8 cellular contexts compared by ENCODE assay signal in the genomic region with DNA sequence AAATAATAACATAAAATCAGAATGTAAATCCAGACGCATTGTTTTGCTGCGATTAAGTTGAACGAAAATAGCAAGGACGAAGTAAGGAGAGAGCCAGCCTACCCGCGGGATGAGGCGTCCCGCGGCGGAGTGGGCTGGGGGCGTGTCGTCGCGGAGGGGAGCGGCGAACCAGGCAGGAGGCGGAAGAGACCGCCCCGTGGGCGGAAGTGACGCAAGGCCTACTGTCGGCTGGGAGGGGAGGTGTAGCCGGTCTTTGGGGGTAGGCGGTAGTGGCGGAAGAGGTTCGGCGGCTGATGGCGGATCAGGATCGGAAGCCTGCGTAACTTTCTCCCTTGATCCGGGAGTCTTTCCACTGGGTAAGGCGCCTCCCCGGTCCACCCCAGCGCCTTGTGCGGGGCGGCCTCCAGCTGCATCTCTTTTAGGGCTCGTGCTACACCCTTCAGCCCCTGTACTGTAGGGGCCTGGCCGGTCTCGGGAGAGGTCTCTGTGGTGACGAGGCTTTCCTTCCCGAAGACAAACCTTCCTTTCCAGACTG.
DNase-seq lines count a peak whose midpoint lies in the region; ATAC-seq and TF ChIP-seq lines count a peak whose summit lies in the region.

TAX1BP1 (plus strand) TSS at position 249 of the 535 bp plus-strand sequence. CDS start 8,363 bp downstream, outside the sequence.

- H3K4me1 Mint-ChIP-seq in central memory CD8-positive, alpha-beta T cell = peaks cover 43% of the 10 kb centered on the region

- H3K9me3 Mint-ChIP-seq in central memory CD8-positive, alpha-beta T cell = no peaks in the 10 kb centered on the region

- peak; percentile 73 for DNase-seq in AG09309 (ENCODE audit: low read depth)
- DNase-seq in NCI-H446 (lab: John Stamatoyannopoulos, UW) = peak; percentile 69 to 92
- peak; percentile 90 for DNase-seq in activated CD4-positive, CD25-positive, alpha-beta regulatory T cell treated with anti-CD3 and anti-CD28 coated beads, Interleukin-2, amount 50 U/mL, for 16 hours (ENCODE audit: low read depth, low spot score)
- peak; percentile 91 for DNase-seq in central memory CD8-positive, alpha-beta T cell (ENCODE audit: low spot score in 2 of 2)
- peak; percentile 97 for DNase-seq in islet precursor cell
- peak; percentile 86 to 93 (median 90) for DNase-seq in stimulated activated CD4-positive, alpha-beta T cell treated with anti-CD3 and anti-CD28 coated beads, Interleukin-12 subunit alpha, Interleukin-12 subunit beta, amount 100 ng/mL, for 48 hours (ENCODE audit: low read depth in 2 of 3, low spot score in 1 of 3)

- H3K27ac Mint-ChIP-seq in central memory CD8-positive, alpha-beta T cell (ENCODE audit: low read depth) = peak within 1 kb of the TSS; percentile 98

- H3K36me3 Mint-ChIP-seq in central memory CD8-positive, alpha-beta T cell (ENCODE audit: insufficient read depth) = peaks cover 22% of the 10 kb centered on the region

- no peaks in the 10 kb centered on the region for H3K27me3 Mint-ChIP-seq in central memory CD8-positive, alpha-beta T cell

- ATAC-seq in GM19025 (IDR thresholded peaks at IDR 0.05; ENCODE audit: low read depth, unreplicated experiment) (peak; percentile 93), HG03342 (IDR thresholded peaks at IDR 0.05; ENCODE audit: unreplicated experiment) (peak; percentile 95)
- peak; percentile 91 for ATAC-seq in central memory CD8-positive, alpha-beta T cell (replicated peaks; ENCODE audit: extremely low read depth, poor library complexity, severe bottlenecking)

- H3K4me3 Mint-ChIP-seq in central memory CD8-positive, alpha-beta T cell = peak within 1 kb of the TSS; percentile 97

- peak within 1 kb of the TSS; percentile 100 for H3K4me3 ChIP-seq in AG09309 (ENCODE audit: control insufficient read depth, low read depth, low read length)

- TF ChIP-seq CTCF in AG09309 (IDR thresholded peaks at IDR 0.05; ENCODE audit: control insufficient read depth, insufficient read depth, low read depth, low read length, missing control alignments) = no peak

Comparison
In these comparisons a context has a peak if more than half of its experiments do, and no peak if none do; other contexts are left out.
1. Peak in every context shown above with its lines: DNase-seq, ATAC-seq and H3K4me3 ChIP-seq.